18 cellular contexts compared by ENCODE assay signal in the genomic region with DNA sequence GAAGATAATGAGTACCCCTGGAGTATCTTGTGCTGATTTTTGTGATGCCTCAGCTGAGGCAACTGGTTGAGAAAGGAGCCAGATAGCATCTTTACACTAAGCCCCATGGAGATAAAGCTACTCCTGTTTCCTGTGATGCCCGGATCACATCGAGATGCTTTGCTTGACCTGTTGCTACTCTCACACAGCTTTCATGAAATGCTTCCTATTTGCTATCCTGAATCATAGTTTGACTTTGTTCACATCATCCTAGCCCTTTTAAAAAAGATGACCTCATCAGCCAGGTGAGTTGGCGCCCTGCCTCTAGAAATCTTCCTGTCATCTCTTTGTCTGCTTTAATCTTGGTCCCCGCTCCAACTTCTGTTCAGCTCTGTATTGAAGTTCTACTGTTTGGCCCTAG.
DNase-seq lines count a peak whose midpoint lies in the region; ATAC-seq, FAIRE-seq and TF ChIP-seq lines count a peak whose summit lies in the region.
"Had no signal": no experiment of that assay in that cellular context is flagged by ENCODE, and none has a peak within 500 bp of the region (broad histone marks: within the 10 kb centered on the region; RNA-seq: fewer than 3 reads in every experiment).

No MANE protein-coding gene starts in this region.

- no peaks in the 10 kb centered on the region for H3K79me2 ChIP-seq in DND-41 (ENCODE audit: insufficient read depth, low read length)
- no peaks in the 10 kb centered on the region for H3K79me2 ChIP-seq in H1 (ENCODE audit: control insufficient read depth in 1 of 2, insufficient read depth in 2 of 2, low read length in 2 of 2)
- H3K79me2 ChIP-seq in neural progenitor cell (ENCODE audit: low read depth), result no peaks in the 10 kb centered on the region

- H3K27me3 ChIP-seq in DND-41 (ENCODE audit: insufficient read depth, low read length, poor library complexity) (no peaks in the 10 kb centered on the region), H1 (replicated peaks in 1 of 4; ENCODE audit: control insufficient read depth in 3 of 4, extremely low read depth in 1 of 4, insufficient read depth in 3 of 4, low read length in 3 of 4) (no peaks in the 10 kb centered on the region), neural progenitor cell (no peaks in the 10 kb centered on the region), MG63 (no peaks in the 10 kb centered on the region), aorta (ENCODE audit: control insufficient read depth in 1 of 2, insufficient read depth in 2 of 2, low read length in 1 of 2) (no peaks in the 10 kb centered on the region)
- H3K27me3 ChIP-seq: colonic mucosa, esophagus muscularis mucosa had no signal

- no peak for TF ChIP-seq EP300 in H1 (IDR thresholded peaks at IDR 0.05; ENCODE audit: borderline replicate concordance in 1 of 2, low read depth in 2 of 2, low read length in 2 of 2)

- H3K36me3 ChIP-seq in DND-41 (ENCODE audit: insufficient read depth, low read length) (no peaks in the 10 kb centered on the region), H1 (ENCODE audit: control insufficient read depth in 2 of 4, insufficient read depth in 4 of 4, low read length in 3 of 4) (no peaks in the 10 kb centered on the region), neural progenitor cell (no peaks in the 10 kb centered on the region), MG63 (no peaks in the 10 kb centered on the region), aorta (ENCODE audit: control insufficient read depth in 1 of 2, insufficient read depth in 2 of 2, low read length in 1 of 2) (no peaks in the 10 kb centered on the region)
- H3K36me3 ChIP-seq: colonic mucosa, esophagus muscularis mucosa had no signal

- POLR2A ChIA-PET in H1 (lab: Charles Lee; ENCODE audit: partially characterized antibody), result no interaction called here

- TF ChIP-seq RAD21 in H1 (IDR thresholded peaks at IDR 0.05 in 1 of 2, conservative IDR thresholded peaks at IDR 0.05 in 1 of 2; ENCODE audit: low read depth in 2 of 2, low read length in 2 of 2), result no peak

- CTCF ChIA-PET in H1 (lab: Charles Lee; ENCODE audit: partially characterized antibody), result interaction anchor here (0.8 to 1.6 kb wide), 2 partner anchors 15 to 86 kb away, joined by 3 read pairs; no protein-coding TSS in a partner anchor

- H3K4me3 Mint-ChIP-seq in neural progenitor cell, result no peak overlapping the region
- H3K4me3 Mint-ChIP-seq: activated T-cell treated with anti-CD3 and anti-CD28 coated beads, Interleukin-2, amount 50 U/mL, for 24 hours; natural killer cell treated with Interleukin-12 subunit alpha and Interleukin-12 subunit beta and Interleukin-15 and Interleukin-18, amount 100 ng/mL, for 72 hours had no signal

- ATAC-seq in DND-41 (ENCODE audit: insufficient read depth, low read depth), result peak; percentile 35; the same call in 1 of the 3 replicates
- ATAC-seq in aorta (ENCODE audit: low FRiP score), result no peak
- ATAC-seq: left ventricle myocardium superior; natural killer cell treated with Interleukin-12 subunit alpha and Interleukin-12 subunit beta and Interleukin-15 and Interleukin-18, amount 100 ng/mL, for 72 hours had no signal

- no peak overlapping the region for H2BK15ac ChIP-seq in H1 (ENCODE audit: low read length)

- 94% methylated on average over 4 of the region's 4 CpGs; no CpG with 5 or more reads in 1 of the 2 experiments for WGBS in H1 (ENCODE audit: extremely low coverage in 1 of 2, insufficient coverage in 1 of 2, insufficient read length in 1 of 2, insufficient replicate concordance in 2 of 2, low coverage in 1 of 2, low lambda C conversion rate in 2 of 2, missing lambda C conversion rate in 1 of 2), 2 experiments
- WGBS in aorta, 2 donors, result 86 to 96% methylated on average over 4 of the region's 4 CpGs

- H4K20me1 ChIP-seq in DND-41 (ENCODE audit: insufficient read depth, low read length) (no peaks in the 10 kb centered on the region), H1 (replicated peaks in 1 of 2; ENCODE audit: control insufficient read depth in 1 of 2, insufficient read depth in 2 of 2, low read length in 2 of 2) (no peaks in the 10 kb centered on the region), neural progenitor cell (ENCODE audit: low read depth) (no peaks in the 10 kb centered on the region)

- intact Hi-C loops in aorta (cut with DNase I), result no loop called here

- H3K4me3 ChIP-seq in DND-41 (ENCODE audit: low read depth in 1 of 2, low read length in 2 of 2), result no peak overlapping the region
- H3K4me3 ChIP-seq in H1 (ENCODE audit: extremely low read depth in 1 of 4, insufficient read depth in 2 of 4, low read depth in 3 of 4, low read length in 4 of 4), result no peak overlapping the region
- H3K4me3 ChIP-seq in neural progenitor cell, result no peak overlapping the region
- no peak overlapping the region for H3K4me3 ChIP-seq in MG63
- no peak overlapping the region for H3K4me3 ChIP-seq in aorta (ENCODE audit: low read length in 2 of 2)
- H3K4me3 ChIP-seq: colonic mucosa, esophagus muscularis mucosa, PC-9 had no signal

- DNase-seq in NCI-H1092 treated with DMSO at 0.1 percent for 48 hours (lab: John Stamatoyannopoulos, UW) (peak; percentile 33), NCI-H1092 (lab: John Stamatoyannopoulos, UW) (no peak), DND-41 (no peak), H1 (ENCODE audit: low read depth in 1 of 2, low spot score in 2 of 2) (no peak), neural progenitor cell (ENCODE audit: low spot score) (no peak), MG63 (no peak), aorta (no peak)
- DNase-seq in activated CD4-positive, alpha-beta T cell treated with anti-CD3 and anti-CD28 coated beads, Interleukin-2, amount 50 U/mL, for 4 hours, result no peak
- DNase-seq: activated T-cell treated with anti-CD3 and anti-CD28 coated beads, Interleukin-2, amount 50 U/mL, for 24 hours; colonic mucosa; Karpas-422; left ventricle myocardium superior; PC-9; stimulated activated naive CD4-positive, alpha-beta T cell; T-helper 1 cell had no signal

- no peaks in the 10 kb centered on the region for H3K79me1 ChIP-seq in H1 (ENCODE audit: low read depth, low read length)

- H4K8ac ChIP-seq in H1 (ENCODE audit: extremely low read depth, insufficient read depth, low read length), result no peak overlapping the region

- no peak for TF ChIP-seq CTCF in DND-41 (IDR thresholded peaks at IDR 0.05; ENCODE audit: borderline replicate concordance, extremely low read depth, low read length, poor library complexity, severe bottlenecking)
- no peak for TF ChIP-seq CTCF in H1 (IDR thresholded peaks at IDR 0.05; ENCODE audit: control extremely low read depth in 1 of 3, insufficient read depth in 1 of 3, low read depth in 1 of 3, low read length in 3 of 3)
- TF ChIP-seq CTCF in neural progenitor cell (IDR thresholded peaks at IDR 0.05), result no peak

- no peak overlapping the region for H3K23ac ChIP-seq in H1 (ENCODE audit: insufficient read length)

- H3K4me1 ChIP-seq in DND-41 (ENCODE audit: insufficient read depth, low read length) (peaks cover 22% of the 10 kb centered on the region), H1 (replicated peaks in 1 of 4; ENCODE audit: control insufficient read depth in 3 of 4, insufficient read depth in 4 of 4, low read length in 3 of 4) (peaks cover 0 to 9% (median 7%) of the 10 kb centered on the region in 4 experiments; a peak in 6 of 7 replicates), neural progenitor cell (peaks cover 16% of the 10 kb centered on the region), aorta (ENCODE audit: control insufficient read depth in 1 of 2, insufficient read depth in 2 of 2, low read length in 2 of 2) (peaks cover 3 to 4% of the 10 kb centered on the region in 2 donors)

- H3K14ac ChIP-seq in H1 (ENCODE audit: insufficient read length), result no peak overlapping the region

- FAIRE-seq in H1 (lab: Jason Lieb, UNC), result no peak
- FAIRE-seq: A204.1 had no signal

- H3K9me3 ChIP-seq in DND-41 (ENCODE audit: insufficient read depth, low read length, severe bottlenecking) (no peaks in the 10 kb centered on the region), H1 (ENCODE audit: insufficient read depth in 2 of 2, low read depth in 1 of 2, low read length in 1 of 2) (no peaks in the 10 kb centered on the region), neural progenitor cell (ENCODE audit: low read depth) (no peaks in the 10 kb centered on the region), MG63 (no peaks in the 10 kb centered on the region), aorta (ENCODE audit: control insufficient read depth, low read length) (no peaks in the 10 kb centered on the region)
- H3K9me3 ChIP-seq: colonic mucosa, esophagus muscularis mucosa had no signal

- peaks cover 8% of the 10 kb centered on the region for H3K9me3 Mint-ChIP-seq in neural progenitor cell
- H3K9me3 Mint-ChIP-seq: natural killer cell treated with Interleukin-12 subunit alpha and Interleukin-12 subunit beta and Interleukin-15 and Interleukin-18, amount 100 ng/mL, for 72 hours had no signal

- peaks cover 36% of the 10 kb centered on the region for H3K4me1 Mint-ChIP-seq in neural progenitor cell

- H2AFZ ChIP-seq in DND-41 (ENCODE audit: low read depth, low read length) (no peak overlapping the region), H1 (ENCODE audit: low read length) (no peak overlapping the region), neural progenitor cell (replicated peaks) (peak overlapping the region; percentile 31)
- H2AFZ ChIP-seq: PC-9 had no signal

- no peak overlapping the region for H4K5ac ChIP-seq in H1 (ENCODE audit: insufficient read length, low read depth, low read length)

- TF ChIP-seq POLR2A in H1 (IDR thresholded peaks at IDR 0.05; ENCODE audit: control extremely low read depth in 1 of 2, low read depth in 2 of 2, low read length in 2 of 2), result no peak

- peaks cover 6% of the 10 kb centered on the region for H3K36me3 Mint-ChIP-seq in neural progenitor cell
- H3K36me3 Mint-ChIP-seq: natural killer cell treated with Interleukin-12 subunit alpha and Interleukin-12 subunit beta and Interleukin-15 and Interleukin-18, amount 100 ng/mL, for 72 hours had no signal

- peak overlapping the region; percentile 24; the same call in 1 of the 2 replicates for H2AK5ac ChIP-seq in H1 (ENCODE audit: low read depth, low read length)

- no peak overlapping the region for H3K9ac ChIP-seq in DND-41 (ENCODE audit: low read depth, low read length)
- no peak overlapping the region for H3K9ac ChIP-seq in H1 (replicated peaks in 1 of 4; ENCODE audit: extremely low read depth in 1 of 4, low read depth in 3 of 4, low read length in 3 of 4)
- no peak overlapping the region for H3K9ac ChIP-seq in neural progenitor cell

- H3K27ac ChIP-seq in DND-41 (ENCODE audit: low read length), result no peak overlapping the region
- H3K27ac ChIP-seq in H1 (ENCODE audit: low read depth, low read length), result no peak overlapping the region
- H3K27ac ChIP-seq in neural progenitor cell, result no peak overlapping the region
- no peak overlapping the region for H3K27ac ChIP-seq in aorta (ENCODE audit: low read depth in 1 of 2, low read length in 2 of 2)
- H3K27ac ChIP-seq: colonic mucosa, PC-9 had no signal

- H3K23me2 ChIP-seq in H1 (ENCODE audit: low read depth, low read length), result no peaks in the 10 kb centered on the region

- peaks cover 7% of the 10 kb centered on the region for H3F3A ChIP-seq in neural progenitor cell (ENCODE audit: low read depth)

- H2BK5ac ChIP-seq in H1 (ENCODE audit: low read depth, low read length), result no peak overlapping the region; the same call in 1 of the 2 replicates

- H3K27ac Mint-ChIP-seq in neural progenitor cell, result no peak overlapping the region
- H3K27ac Mint-ChIP-seq: activated T-cell treated with anti-CD3 and anti-CD28 coated beads, Interleukin-2, amount 50 U/mL, for 24 hours; natural killer cell treated with Interleukin-12 subunit alpha and Interleukin-12 subunit beta and Interleukin-15 and Interleukin-18, amount 100 ng/mL, for 72 hours had no signal

- no peak overlapping the region for H3K4me2 ChIP-seq in DND-41 (ENCODE audit: insufficient read depth, low read length)
- H3K4me2 ChIP-seq in H1 (ENCODE audit: insufficient read depth in 1 of 2, low read depth in 2 of 2, low read length in 2 of 2), result no peak overlapping the region
- no peak overlapping the region for H3K4me2 ChIP-seq in neural progenitor cell
- H3K4me2 ChIP-seq: PC-9 had no signal

- H3K18ac ChIP-seq in H1 (ENCODE audit: extremely low read depth, low read length), result no peak overlapping the region

- no peak overlapping the region for H4K91ac ChIP-seq in H1 (replicated peaks; ENCODE audit: insufficient read length, low read length)

- H2BK20ac ChIP-seq in H1 (ENCODE audit: low read length), result no peak overlapping the region

- no peak overlapping the region for H3K56ac ChIP-seq in H1 (replicated peaks; ENCODE audit: insufficient read length, low read depth, low read length)

- peak overlapping the region; percentile 53 for H2BK12ac ChIP-seq in H1 (ENCODE audit: low read depth, low read length)

- H2BK120ac ChIP-seq in H1 (replicated peaks; ENCODE audit: low read depth, low read length), result no peak overlapping the region

- H3K27me3 Mint-ChIP-seq in neural progenitor cell (ENCODE audit: insufficient read depth, low read depth), result peaks cover 2% of the 10 kb centered on the region
- H3K27me3 Mint-ChIP-seq: activated T-cell treated with anti-CD3 and anti-CD28 coated beads, Interleukin-2, amount 50 U/mL, for 24 hours; natural killer cell treated with Interleukin-12 subunit alpha and Interleukin-12 subunit beta and Interleukin-15 and Interleukin-18, amount 100 ng/mL, for 72 hours had no signal

- H3K4ac ChIP-seq in H1 (replicated peaks; ENCODE audit: insufficient read length, low read depth, low read length), result no peak overlapping the region
